10 cellular contexts compared by ENCODE assay signal in genomic region chr22:32836286-32836859, GRCh38. TPM values are rescaled to one million over a fixed set of nuclear protein-coding genes. Genes with fewer than 3 reads are reported as not detected.
DNase-seq lines count a peak whose midpoint lies in the region; ATAC-seq and TF ChIP-seq lines count a peak whose summit lies in the region.
"Had no signal": no experiment of that assay in that cellular context is flagged by ENCODE, and none has a peak within 500 bp of the region (broad histone marks: within the 10 kb centered on the region; RNA-seq: fewer than 3 reads in every experiment).

No MANE protein-coding gene starts in this region.

- peak; percentile 46 to 53 for TF ChIP-seq CTCF in fibroblast of lung (conservative IDR thresholded peaks at IDR 0.05 in 1 of 2, IDR thresholded peaks at IDR 0.05 in 1 of 2; ENCODE audit: low read depth in 1 of 2, low read length in 2 of 2)

- H3K27ac ChIP-seq in fibroblast of lung (ENCODE audit: insufficient read depth, low read length) (no peak overlapping the region), subcutaneous abdominal adipose tissue (ENCODE audit: low read depth, low read length) (peak overlapping the region; percentile 34)

- H3K27me3 ChIP-seq in fibroblast of lung (ENCODE audit: control insufficient read depth, insufficient read depth, low read length) = no peaks in the 10 kb centered on the region
- H3K27me3 ChIP-seq in subcutaneous abdominal adipose tissue (ENCODE audit: control insufficient read depth in 5 of 5, insufficient read depth in 4 of 5, low read length in 5 of 5) = no peaks in the 10 kb centered on the region

- ATAC-seq in stimulated activated naive CD8-positive, alpha-beta T cell treated with anti-CD3 and anti-CD28 coated beads, Interleukin-15, amount 100 ng/mL, for 72 hours = no peak

- H3K4me3 ChIP-seq in fibroblast of lung (replicated peaks in 1 of 4; ENCODE audit: control extremely low read depth in 1 of 4, insufficient read depth in 1 of 4, low read depth in 3 of 4, low read length in 4 of 4) (no peak overlapping the region), subcutaneous abdominal adipose tissue (ENCODE audit: low read depth in 1 of 5, low read length in 5 of 5) (no peak overlapping the region)

- no peaks in the 10 kb centered on the region for H3K4me1 Mint-ChIP-seq in stimulated activated naive CD8-positive, alpha-beta T cell treated with anti-CD3 and anti-CD28 coated beads, Interleukin-15, amount 100 ng/mL, for 72 hours

- no peak overlapping the region for H3K4me2 ChIP-seq in fibroblast of lung (ENCODE audit: extremely low read depth, insufficient read depth, low read length)

- H3K4me1 ChIP-seq in fibroblast of lung (ENCODE audit: control insufficient read depth, extremely low read depth, insufficient read depth, low read length) (no peaks in the 10 kb centered on the region), subcutaneous abdominal adipose tissue (ENCODE audit: control insufficient read depth in 5 of 5, insufficient read depth in 5 of 5, low read length in 5 of 5) (peaks cover 21 to 92% (median 49%) of the 10 kb centered on the region in 5 donors)

- H3K9me3 Mint-ChIP-seq in stimulated activated naive CD8-positive, alpha-beta T cell treated with anti-CD3 and anti-CD28 coated beads, Interleukin-15, amount 100 ng/mL, for 72 hours = no peaks in the 10 kb centered on the region
- H3K9me3 Mint-ChIP-seq: stimulated activated naive B cell treated with anti-CD40 and anti-IgM and Interleukin-4, amounts not matched to agents 10 μg/mL and 1 μg/mL and 100 μg/mL, for 72 hours had no signal

- H3K9me3 ChIP-seq in fibroblast of lung (ENCODE audit: control insufficient read depth, insufficient read depth, low read depth, low read length) (no peaks in the 10 kb centered on the region), subcutaneous abdominal adipose tissue (ENCODE audit: control insufficient read depth in 5 of 5, low read length in 5 of 5) (no peaks in the 10 kb centered on the region)

- no peak overlapping the region for H3K27ac Mint-ChIP-seq in stimulated activated naive CD8-positive, alpha-beta T cell treated with anti-CD3 and anti-CD28 coated beads, Interleukin-15, amount 100 ng/mL, for 72 hours
- H3K27ac Mint-ChIP-seq: stimulated activated naive B cell treated with anti-CD40 and anti-IgM and Interleukin-4, amounts not matched to agents 10 μg/mL and 1 μg/mL and 100 μg/mL, for 72 hours had no signal

- H4K20me1 ChIP-seq in fibroblast of lung (ENCODE audit: control insufficient read depth, extremely low read depth, insufficient read depth, low read length) = peaks cover 5% of the 10 kb centered on the region

- H3K27me3 Mint-ChIP-seq in stimulated activated naive CD8-positive, alpha-beta T cell treated with anti-CD3 and anti-CD28 coated beads, Interleukin-15, amount 100 ng/mL, for 72 hours = no peaks in the 10 kb centered on the region

- H2AFZ ChIP-seq in fibroblast of lung (ENCODE audit: low read length) = no peak overlapping the region

- H3K4me3 Mint-ChIP-seq in stimulated activated naive CD8-positive, alpha-beta T cell treated with anti-CD3 and anti-CD28 coated beads, Interleukin-15, amount 100 ng/mL, for 72 hours = no peak overlapping the region
- H3K4me3 Mint-ChIP-seq: stimulated activated naive B cell treated with anti-CD40 and anti-IgM and Interleukin-4, amounts not matched to agents 10 μg/mL and 1 μg/mL and 100 μg/mL, for 72 hours had no signal

- H3K36me3 ChIP-seq in fibroblast of lung (ENCODE audit: control insufficient read depth, insufficient read depth, low read length) = peaks cover 4% of the 10 kb centered on the region
- peaks cover 9 to 81% (median 51%) of the 10 kb centered on the region in 5 donors for H3K36me3 ChIP-seq in subcutaneous abdominal adipose tissue (ENCODE audit: control insufficient read depth in 5 of 5, insufficient read depth in 5 of 5, low read length in 5 of 5)

- H3K9ac ChIP-seq in fibroblast of lung (ENCODE audit: insufficient read depth, low read length) = no peak overlapping the region
- no peak overlapping the region for H3K9ac ChIP-seq in subcutaneous abdominal adipose tissue (ENCODE audit: low read length in 5 of 5)

- DNase-seq in NCI-H446 treated with DMSO at 0.1 percent for 48 hours (lab: John Stamatoyannopoulos, UW) = peak; percentile 0
- no peak for DNase-seq in NCI-H446 (lab: John Stamatoyannopoulos, UW)
- peak; percentile 19 for DNase-seq in NCI-H1694 treated with DMSO at 0.1 percent for 48 hours (lab: John Stamatoyannopoulos, UW)
- no peak for DNase-seq in fibroblast of lung (ENCODE audit: low read depth in 2 of 2)
- no peak for DNase-seq in SKM-1 (lab: John Stamatoyannopoulos, UW; ENCODE audit: unreplicated experiment)
- DNase-seq in activated CD4-positive, alpha-beta T cell treated with anti-CD3 and anti-CD28 coated beads, Interleukin-2, amount 50 U/mL, for 48 hours = no peak
- DNase-seq in stimulated activated naive CD8-positive, alpha-beta T cell treated with anti-CD3 and anti-CD28 coated beads, Interleukin-15, amount 100 ng/mL, for 72 hours = no peak
- DNase-seq: GF-D8; stimulated activated naive B cell treated with anti-CD40 and anti-IgM and Interleukin-4, amounts not matched to agents 10 μg/mL and 1 μg/mL and 100 μg/mL, for 72 hours had no signal

- peaks cover 2% of the 10 kb centered on the region for H3K79me2 ChIP-seq in fibroblast of lung (ENCODE audit: control insufficient read depth, insufficient read depth, low read length)

RNA-seq across cellular contexts. Expression of gene TIMP3, which starts 34.9 kb away (rescaled TPM):
- total RNA-seq in fibroblast of lung = 145 and 242 TPM in 2 replicates
- 211 and 375 TPM in 2 replicates for polyA plus RNA-seq in fibroblast of lung
- 182 and 348 TPM in 2 replicates for polyA plus RNA-seq in fibroblast of lung (2012)
- 214 and 341 TPM in 2 replicates for polyA minus RNA-seq in fibroblast of lung (ENCODE audit: low replicate concordance)

Comparison
In these comparisons a context has a peak if more than half of its experiments do, and no peak if none do; other contexts are left out.
1. DNase-seq: peak in NCI-H446 treated with DMSO at 0.1 percent for 48 hours (single experiment) and NCI-H1694 treated with DMSO at 0.1 percent for 48 hours (single experiment); none in NCI-H446 (0 of 2), fibroblast of lung (0 of 2), SKM-1 (single experiment), activated CD4-positive, alpha-beta T cell treated with anti-CD3 and anti-CD28 coated beads, Interleukin-2, amount 50 U/mL, for 48 hours (0 of 2) and stimulated activated naive CD8-positive, alpha-beta T cell treated with anti-CD3 and anti-CD28 coated beads, Interleukin-15, amount 100 ng/mL, for 72 hours (0 of 2).